Comparison of ENCODE assay signal across 9 cellular contexts in genomic region chr12:13205809-13206559, GRCh38.
A peak's percentile ranks its signal among the peaks of the same experiment; 100 is the strongest.
DNase-seq lines count a peak whose midpoint lies in the region; ATAC-seq and TF ChIP-seq lines count a peak whose summit lies in the region.
"Had no signal": no experiment of that assay in that cellular context is flagged by ENCODE, and none has a peak within 500 bp of the region (broad histone marks: within the 10 kb centered on the region; RNA-seq: fewer than 3 reads in every experiment).

No MANE protein-coding gene starts in this region.

- peaks cover 4 to 5% of the 10 kb centered on the region in 2 donors for H3K36me3 ChIP-seq in muscle layer of duodenum (ENCODE audit: control insufficient read depth in 1 of 2, insufficient read depth in 2 of 2, low read length in 2 of 2)

- no peaks in the 10 kb centered on the region for H3K27me3 ChIP-seq in muscle layer of duodenum (ENCODE audit: low read depth, low read length)

- H3K4me3 ChIP-seq in astrocyte of the spinal cord (ENCODE audit: low read depth, low read length) (no peak overlapping the region), muscle layer of duodenum (ENCODE audit: low read depth in 1 of 2, low read length in 2 of 2) (no peak overlapping the region)

- no peak for TF ChIP-seq CTCF in AG09319 (IDR thresholded peaks at IDR 0.05; ENCODE audit: low read depth, low read length)
- no peak for TF ChIP-seq CTCF in astrocyte of the spinal cord (IDR thresholded peaks at IDR 0.05; ENCODE audit: low read depth, low read length)

- in situ Hi-C loops in astrocyte of the spinal cord (cut with HindIII; ENCODE audit: low sequenced_read_pairs) = no loop called here

- peak; percentile 90 for DNase-seq in AG09319 (ENCODE audit: extremely low read depth, low read depth)
- peak; percentile 42 for DNase-seq in LoVo (ENCODE audit: low spot score)
- peak; percentile 99 for DNase-seq in astrocyte of the spinal cord (ENCODE audit: low read depth, low spot score)
- no peak for DNase-seq in NCI-H1105 treated with DMSO at 0.1 percent for 48 hours (lab: John Stamatoyannopoulos, UW)
- no peak for DNase-seq in NAMALWA (ENCODE audit: low spot score)
- DNase-seq: glutamatergic neuron had no signal

- peak overlapping the region; percentile 61 for H3K27ac ChIP-seq in muscle layer of duodenum (ENCODE audit: low read length)

- ATAC-seq in HG03159 (IDR thresholded peaks at IDR 0.05; ENCODE audit: unreplicated experiment) = no peak
- ATAC-seq in GM19324 (IDR thresholded peaks at IDR 0.05; ENCODE audit: low FRiP score, unreplicated experiment) = no peak

- peaks cover 0 to 54% of the 10 kb centered on the region in 2 donors for H3K4me1 ChIP-seq in muscle layer of duodenum (ENCODE audit: control insufficient read depth in 1 of 2, insufficient read depth in 2 of 2, low read length in 2 of 2)

- H3K9me3 ChIP-seq in muscle layer of duodenum (ENCODE audit: control insufficient read depth in 1 of 2, low read length in 2 of 2) = no peaks in the 10 kb centered on the region

Comparison
In these comparisons a context has a peak if more than half of its experiments do, and no peak if none do; other contexts are left out.
1. DNase-seq: peak in AG09319 (single experiment), LoVo (single experiment) and astrocyte of the spinal cord (single experiment); none in NCI-H1105 treated with DMSO at 0.1 percent for 48 hours (single experiment) and NAMALWA (single experiment).